ENCODE assay signal across 12 cellular contexts in genomic region chr22:20110359-20110985, GRCh38. TPM values are rescaled to one million over a fixed set of nuclear protein-coding genes. Genes with fewer than 3 reads are reported as not detected.
DNase-seq lines count a peak whose midpoint lies in the region; ATAC-seq and TF ChIP-seq lines count a peak whose summit lies in the region.
"Had no signal": no experiment of that assay in that cellular context is flagged by ENCODE, and none has a peak within 500 bp of the region (broad histone marks: within the 10 kb centered on the region; RNA-seq: fewer than 3 reads in every experiment).

No MANE protein-coding gene starts in this region.

- no peak overlapping the region for H2AFZ ChIP-seq in OCI-LY1 (ENCODE audit: low read length)

- ATAC-seq in activated naive CD4-positive, alpha-beta T cell treated with anti-CD3 and anti-CD28 coated beads, Interleukin-2, amount 50 U/mL, for 72 hours, result no peak
- ATAC-seq in stimulated activated effector memory CD8-positive, alpha-beta T cell treated with anti-CD3 and anti-CD28 coated beads, Interleukin-12 subunit alpha, Interleukin-12 subunit beta, amount 100 ng/mL, for 72 hours, result no peak
- no peak for ATAC-seq in HG03139 (IDR thresholded peaks at IDR 0.05; ENCODE audit: unreplicated experiment)
- no peak for ATAC-seq in HG02571 (IDR thresholded peaks at IDR 0.05; ENCODE audit: unreplicated experiment)

- no peaks in the 10 kb centered on the region for H3K27me3 ChIP-seq in OCI-LY1 (ENCODE audit: insufficient read depth, low read length)
- H3K27me3 ChIP-seq: uterus had no signal

- TF ChIP-seq CTCF in OCI-LY1 (IDR thresholded peaks at IDR 0.05; ENCODE audit: low read length) (no peak), chondrocyte (IDR thresholded peaks at IDR 0.05) (no peak)

- H3K36me3 Mint-ChIP-seq in activated naive CD4-positive, alpha-beta T cell treated with anti-CD3 and anti-CD28 coated beads, Interleukin-2, amount 50 U/mL, for 24 hours, result peaks cover 8% of the 10 kb centered on the region
- peaks cover 6 to 14% of the 10 kb centered on the region in 2 donors for H3K36me3 Mint-ChIP-seq in activated naive CD4-positive, alpha-beta T cell treated with anti-CD3 and anti-CD28 coated beads, Interleukin-2, amount 50 U/mL, for 72 hours
- H3K36me3 Mint-ChIP-seq in chondrocyte (ENCODE audit: low read depth), result peaks cover 17% of the 10 kb centered on the region
- H3K36me3 Mint-ChIP-seq in stimulated activated effector memory CD8-positive, alpha-beta T cell treated with anti-CD3 and anti-CD28 coated beads, Interleukin-12 subunit alpha, Interleukin-12 subunit beta, amount 100 ng/mL, for 72 hours, result peaks cover 92% of the 10 kb centered on the region

- H4K20me1 ChIP-seq in OCI-LY1 (ENCODE audit: insufficient read depth, low read length), result no peaks in the 10 kb centered on the region

- H3K27ac ChIP-seq in OCI-LY1 (ENCODE audit: low read depth, low read length, poor library complexity, severe bottlenecking), result peak overlapping the region; percentile 72
- H3K27ac ChIP-seq: prostate gland, uterus had no signal

- H3K9ac ChIP-seq in OCI-LY1 (ENCODE audit: low read length), result no peak overlapping the region

- peaks cover 6% of the 10 kb centered on the region; the same call in 1 of the 2 replicates for H3F3A ChIP-seq in OCI-LY1 (ENCODE audit: insufficient read depth, low read length)

- H3K4me2 ChIP-seq in OCI-LY1 (ENCODE audit: low read length), result no peak overlapping the region

- no peak for DNase-seq in activated naive CD4-positive, alpha-beta T cell treated with anti-CD3 and anti-CD28 coated beads, Interleukin-2, amount 50 U/mL, for 72 hours (ENCODE audit: low spot score in 2 of 2)
- DNase-seq in chondrocyte (ENCODE audit: low spot score), result peak; percentile 65
- no peak for DNase-seq in stimulated activated effector memory CD8-positive, alpha-beta T cell treated with anti-CD3 and anti-CD28 coated beads, Interleukin-12 subunit alpha, Interleukin-12 subunit beta, amount 100 ng/mL, for 72 hours (ENCODE audit: low spot score in 2 of 2)
- no peak for DNase-seq in GM19238 (ENCODE audit: insufficient read length, low spot score)
- DNase-seq: midbrain, uterus had no signal

- H3K27ac Mint-ChIP-seq in activated naive CD4-positive, alpha-beta T cell treated with anti-CD3 and anti-CD28 coated beads, Interleukin-2, amount 50 U/mL, for 24 hours, result peak overlapping the region; percentile 79
- peak overlapping the region in 1 of 2 donors; percentile 93 for H3K27ac Mint-ChIP-seq in activated naive CD4-positive, alpha-beta T cell treated with anti-CD3 and anti-CD28 coated beads, Interleukin-2, amount 50 U/mL, for 72 hours
- H3K27ac Mint-ChIP-seq in chondrocyte (ENCODE audit: unreplicated experiment), result no peak overlapping the region
- H3K27ac Mint-ChIP-seq in stimulated activated effector memory CD8-positive, alpha-beta T cell treated with anti-CD3 and anti-CD28 coated beads, Interleukin-12 subunit alpha, Interleukin-12 subunit beta, amount 100 ng/mL, for 72 hours, result peak overlapping the region; percentile 97

- H3K9me3 Mint-ChIP-seq in activated naive CD4-positive, alpha-beta T cell treated with anti-CD3 and anti-CD28 coated beads, Interleukin-2, amount 50 U/mL, for 24 hours, result no peaks in the 10 kb centered on the region
- no peaks in the 10 kb centered on the region for H3K9me3 Mint-ChIP-seq in activated naive CD4-positive, alpha-beta T cell treated with anti-CD3 and anti-CD28 coated beads, Interleukin-2, amount 50 U/mL, for 72 hours
- no peaks in the 10 kb centered on the region for H3K9me3 Mint-ChIP-seq in chondrocyte (ENCODE audit: low read depth)
- H3K9me3 Mint-ChIP-seq in stimulated activated effector memory CD8-positive, alpha-beta T cell treated with anti-CD3 and anti-CD28 coated beads, Interleukin-12 subunit alpha, Interleukin-12 subunit beta, amount 100 ng/mL, for 72 hours, result no peaks in the 10 kb centered on the region

- peaks cover 93% of the 10 kb centered on the region for H3K36me3 ChIP-seq in OCI-LY1 (ENCODE audit: insufficient read depth, low read length)
- H3K36me3 ChIP-seq: uterus had no signal

- peaks cover 16% of the 10 kb centered on the region for H3K4me1 Mint-ChIP-seq in activated naive CD4-positive, alpha-beta T cell treated with anti-CD3 and anti-CD28 coated beads, Interleukin-2, amount 50 U/mL, for 24 hours
- peaks cover 11% of the 10 kb centered on the region for H3K4me1 Mint-ChIP-seq in chondrocyte (ENCODE audit: low read depth)
- H3K4me1 Mint-ChIP-seq in stimulated activated effector memory CD8-positive, alpha-beta T cell treated with anti-CD3 and anti-CD28 coated beads, Interleukin-12 subunit alpha, Interleukin-12 subunit beta, amount 100 ng/mL, for 72 hours, result peaks cover 28% of the 10 kb centered on the region

- H3K9me3 ChIP-seq in OCI-LY1 (ENCODE audit: low read length), result no peaks in the 10 kb centered on the region
- H3K9me3 ChIP-seq: prostate gland, uterus had no signal

- no peak overlapping the region for H3K4me3 Mint-ChIP-seq in activated naive CD4-positive, alpha-beta T cell treated with anti-CD3 and anti-CD28 coated beads, Interleukin-2, amount 50 U/mL, for 24 hours
- no peak overlapping the region for H3K4me3 Mint-ChIP-seq in chondrocyte (ENCODE audit: unreplicated experiment)
- H3K4me3 Mint-ChIP-seq in stimulated activated effector memory CD8-positive, alpha-beta T cell treated with anti-CD3 and anti-CD28 coated beads, Interleukin-12 subunit alpha, Interleukin-12 subunit beta, amount 100 ng/mL, for 72 hours, result no peak overlapping the region

- H3K4me1 ChIP-seq in OCI-LY1 (ENCODE audit: insufficient read depth, low read length, severe bottlenecking), result peaks cover 19% of the 10 kb centered on the region
- H3K4me1 ChIP-seq: prostate gland, uterus had no signal

- no peak overlapping the region for H3K4me3 ChIP-seq in OCI-LY1 (ENCODE audit: low read depth, low read length, poor library complexity, severe bottlenecking)
- H3K4me3 ChIP-seq: prostate gland, uterus had no signal

- H3K79me2 ChIP-seq in OCI-LY1 (ENCODE audit: insufficient read depth, low read length), result no peaks in the 10 kb centered on the region

- H3K27me3 Mint-ChIP-seq in activated naive CD4-positive, alpha-beta T cell treated with anti-CD3 and anti-CD28 coated beads, Interleukin-2, amount 50 U/mL, for 24 hours, result no peaks in the 10 kb centered on the region
- no peaks in the 10 kb centered on the region for H3K27me3 Mint-ChIP-seq in chondrocyte (ENCODE audit: low read depth)

- no peaks in the 10 kb centered on the region for H3K9me2 ChIP-seq in OCI-LY1 (ENCODE audit: low read depth, low read length)

RNA-seq across cellular contexts. Expression of gene RANBP1, which starts 5.4 kb away (rescaled TPM):
- 100 to 1,000 TPM; 295 to 349 TPM for total RNA-seq in activated naive CD4-positive, alpha-beta T cell treated with anti-CD3 and anti-CD28 coated beads, Interleukin-2, amount 50 U/mL, for 72 hours
- 79.5 to 122 TPM (median 82.1 TPM) in 3 replicates for total RNA-seq in chondrocyte

RNA-seq across cellular contexts. Expression of gene TRMT2A, which starts 6.6 kb away (rescaled TPM):
- total RNA-seq in activated naive CD4-positive, alpha-beta T cell treated with anti-CD3 and anti-CD28 coated beads, Interleukin-2, amount 50 U/mL, for 72 hours, result 10 to 100 TPM; 79.9 to 93.9 TPM
- total RNA-seq in chondrocyte, result 45.8 to 66.1 TPM (median 49.3 TPM) in 3 replicates

RNA-seq across cellular contexts. Expression of gene ZDHHC8, which starts 21.1 kb away (rescaled TPM):
- total RNA-seq in activated naive CD4-positive, alpha-beta T cell treated with anti-CD3 and anti-CD28 coated beads, Interleukin-2, amount 50 U/mL, for 72 hours, result 10 to 100 TPM; 17.6 to 55.4 TPM
- 94.2 to 100 TPM (median 95.2 TPM) in 3 replicates for total RNA-seq in chondrocyte

RNA-seq across cellular contexts. Expression of gene DGCR8, which starts 30.4 kb away (rescaled TPM):
- total RNA-seq in activated naive CD4-positive, alpha-beta T cell treated with anti-CD3 and anti-CD28 coated beads, Interleukin-2, amount 50 U/mL, for 72 hours, result 10 to 100 TPM; 37.0 to 66.7 TPM
- 30.2 to 38.1 TPM (median 32.5 TPM) in 3 replicates for total RNA-seq in chondrocyte

RNA-seq across cellular contexts. Expression of gene CCDC188, which starts 40.4 kb away (rescaled TPM):
- not detected for total RNA-seq in activated naive CD4-positive, alpha-beta T cell treated with anti-CD3 and anti-CD28 coated beads, Interleukin-2, amount 50 U/mL, for 72 hours
- 0.36 to 5.4 TPM (median 5.3 TPM) in 3 replicates for total RNA-seq in chondrocyte
- total RNA-seq: RPMI7951 had no signal
